Comparison of ENCODE assay signal across 16 cellular contexts in genomic region chr1:180227843-180228647, GRCh38. TPM values are rescaled to one million over a fixed set of nuclear protein-coding genes. Genes with fewer than 3 reads are reported as not detected.
DNase-seq lines count a peak whose midpoint lies in the region; ATAC-seq, FAIRE-seq and TF ChIP-seq lines count a peak whose summit lies in the region.
"Had no signal": no experiment of that assay in that cellular context is flagged by ENCODE, and none has a peak within 500 bp of the region (broad histone marks: within the 10 kb centered on the region; RNA-seq: fewer than 3 reads in every experiment).

No MANE protein-coding gene starts in this region.

- H3K27ac ChIP-seq in HUES48 (ENCODE audit: low read depth, low read length) (no peak overlapping the region), K562 (ENCODE audit: extremely low read depth, low read depth, low read length) (no peak overlapping the region), neural progenitor cell (no peak overlapping the region), stomach (no peak overlapping the region)
- H3K27ac ChIP-seq: ovary, SK-N-MC, spleen, thyroid gland had no signal

- H3K79me2 ChIP-seq in K562 (ENCODE audit: control insufficient read depth, insufficient read depth, low read length) (no peaks in the 10 kb centered on the region), neural progenitor cell (ENCODE audit: low read depth) (no peaks in the 10 kb centered on the region)

- POLR2A ChIA-PET in activated CD4-positive, alpha-beta T cell treated with anti-CD3 and anti-CD28 coated beads, Interleukin-2, amount 10 ng/mL, durations not matched to agents 7 days and 5 days (lab: Charles Lee), result no interaction called here
- POLR2A ChIA-PET in K562 (lab: Yijun Ruan, JAX), result interaction anchor here (0.6 kb wide), 1 partner anchor 728 kb away, joined by 5 read pairs; no protein-coding TSS in a partner anchor

- H2AFZ ChIP-seq in K562 (ENCODE audit: low read depth, low read length) (no peak overlapping the region), neural progenitor cell (replicated peaks) (no peak overlapping the region)

- H3K36me3 Mint-ChIP-seq in activated CD4-positive, alpha-beta T cell treated with anti-CD3 and anti-CD28 coated beads, Interleukin-2, amount 10 ng/mL, durations not matched to agents 7 days and 5 days (ENCODE audit: low read depth), result no peaks in the 10 kb centered on the region
- H3K36me3 Mint-ChIP-seq in neural progenitor cell, result no peaks in the 10 kb centered on the region

- intact Hi-C loops in K562 (cut with micrococcal nuclease), result no loop called here
- intact Hi-C loops in stomach (cut with DNase I; ENCODE audit: low total_unique reads), result no loop called here

- in situ Hi-C loops in K562 (cut with MboI), result no loop called here

- no peak for DNase-seq in activated CD4-positive, alpha-beta T cell treated with anti-CD3 and anti-CD28 coated beads, Interleukin-2, amount 10 ng/mL, durations not matched to agents 7 days and 5 days
- DNase-seq in activated CD4-positive, alpha-beta T cell treated with anti-CD3 and anti-CD28 coated beads for 4 hours, result no peak
- DNase-seq in K562 (ENCODE audit: extremely low read depth in 1 of 4, low spot score in 3 of 4) (no peak), neural progenitor cell (ENCODE audit: low spot score) (no peak), stomach (no peak), A172 (ENCODE audit: low spot score) (no peak), GM20000 (ENCODE audit: low spot score) (no peak)
- DNase-seq: activated naive CD4-positive, alpha-beta T cell; DND-41; NCI-H1092; ovary; spleen; thyroid gland had no signal

- ATAC-seq in K562, result no peak

- FAIRE-seq in K562 (lab: Jason Lieb, UNC), result peak; percentile 65

- TF ChIP-seq EP300 in K562 (IDR thresholded peaks at IDR 0.05; ENCODE audit: low read length), result no peak
- no peak for TF ChIP-seq EP300 in stomach (IDR thresholded peaks at IDR 0.05)

- no peak for TF ChIP-seq RAD21 in K562 (CRISPR knock-in tag; conservative IDR thresholded peaks at IDR 0.05 in 1 of 2, IDR thresholded peaks at IDR 0.05 in 1 of 2)

- no peaks in the 10 kb centered on the region; the same call in 1 of the 2 replicates for H3K9me3 ChIP-seq in HUES48 (ENCODE audit: control insufficient read depth, insufficient read depth, low read length)
- no peaks in the 10 kb centered on the region for H3K9me3 ChIP-seq in K562 (replicated peaks; ENCODE audit: control insufficient read depth, insufficient read depth, low read depth, low read length)
- H3K9me3 ChIP-seq in neural progenitor cell (ENCODE audit: low read depth), result no peaks in the 10 kb centered on the region
- no peaks in the 10 kb centered on the region for H3K9me3 ChIP-seq in stomach
- H3K9me3 ChIP-seq: ovary, spleen, thyroid gland had no signal

- H3K36me3 ChIP-seq in HUES48 (ENCODE audit: control insufficient read depth, insufficient read depth, low read length) (no peaks in the 10 kb centered on the region), K562 (ENCODE audit: control insufficient read depth, insufficient read depth, low read length) (no peaks in the 10 kb centered on the region), neural progenitor cell (no peaks in the 10 kb centered on the region), stomach (no peaks in the 10 kb centered on the region)
- H3K36me3 ChIP-seq: ovary, spleen, thyroid gland had no signal

- no TSS peak for BruUV-seq in K562 (replicated peaks; lab: Mats Ljungman, UMichigan)

- H3K9ac ChIP-seq in HUES48 (ENCODE audit: low read depth, low read length) (no peak overlapping the region), K562 (ENCODE audit: insufficient read depth in 1 of 2, low read depth in 2 of 2, low read length in 2 of 2) (no peak overlapping the region), neural progenitor cell (no peak overlapping the region)

- H3K4me3 ChIP-seq in HUES48 (ENCODE audit: low read depth, low read length), result 0 out of 2 replicates have a peak overlapping the region, but pooled peaks have one; percentile 64
- no peak overlapping the region for H3K4me3 ChIP-seq in K562
- no peak overlapping the region for H3K4me3 ChIP-seq in neural progenitor cell
- H3K4me3 ChIP-seq in stomach, result no peak overlapping the region
- H3K4me3 ChIP-seq: ovary, SK-N-MC had no signal

- H3K4me1 ChIP-seq in HUES48 (ENCODE audit: control insufficient read depth, insufficient read depth, low read length) (peaks cover 22% of the 10 kb centered on the region), K562 (replicated peaks in 1 of 2; ENCODE audit: control insufficient read depth in 2 of 2, insufficient read depth in 2 of 2, low read length in 2 of 2) (peaks cover 0 to 29% of the 10 kb centered on the region in 2 experiments; a peak in 3 of 5 replicates), neural progenitor cell (peaks cover 18% of the 10 kb centered on the region), stomach (peaks cover 29 to 40% (median 37%) of the 10 kb centered on the region in 4 donors)

- no peak overlapping the region for H3K4me2 ChIP-seq in K562 (ENCODE audit: insufficient read depth, low read length)
- H3K4me2 ChIP-seq in neural progenitor cell, result no peak overlapping the region

- peaks cover 16% of the 10 kb centered on the region for H3K4me1 Mint-ChIP-seq in activated CD4-positive, alpha-beta T cell treated with anti-CD3 and anti-CD28 coated beads, Interleukin-2, amount 10 ng/mL, durations not matched to agents 7 days and 5 days
- H3K4me1 Mint-ChIP-seq in neural progenitor cell, result peaks cover 9% of the 10 kb centered on the region

- peaks cover 12% of the 10 kb centered on the region; the same call in 1 of the 2 replicates for H4K20me1 ChIP-seq in K562 (replicated peaks; ENCODE audit: control insufficient read depth, insufficient read depth, low read length)
- H4K20me1 ChIP-seq in neural progenitor cell (ENCODE audit: low read depth), result peaks cover 42% of the 10 kb centered on the region

- TF ChIP-seq CTCF in K562 (IDR thresholded peaks at IDR 0.05 in 2 of 3, conservative IDR thresholded peaks at IDR 0.05 in 1 of 3; ENCODE audit: insufficient read depth in 2 of 3, low read depth in 1 of 3, low read length in 3 of 3), result no peak
- TF ChIP-seq CTCF in neural progenitor cell (IDR thresholded peaks at IDR 0.05), result no peak
- TF ChIP-seq CTCF in stomach (IDR thresholded peaks at IDR 0.05), result no peak
- no peak for TF ChIP-seq CTCF in GM20000 (IDR thresholded peaks at IDR 0.05; ENCODE audit: extremely low read depth, missing control alignments)

- WGBS in K562 (ENCODE audit: insufficient coverage, low coverage, missing lambda C conversion rate), result 27% methylated on average over 17 of the region's 17 CpGs
- WGBS in stomach, 5 donors, result 14 to 25% (median 22%) methylated on average over 17 of the region's 17 CpGs

- peaks cover 40% of the 10 kb centered on the region for H3F3A ChIP-seq in neural progenitor cell (ENCODE audit: low read depth)

- no peak overlapping the region for H3K27ac Mint-ChIP-seq in activated CD4-positive, alpha-beta T cell treated with anti-CD3 and anti-CD28 coated beads, Interleukin-2, amount 10 ng/mL, durations not matched to agents 7 days and 5 days
- no peak overlapping the region for H3K27ac Mint-ChIP-seq in neural progenitor cell

- CTCF ChIA-PET in activated CD4-positive, alpha-beta T cell treated with anti-CD3 and anti-CD28 coated beads, Interleukin-2, amount 10 ng/mL, durations not matched to agents 7 days and 5 days (lab: Charles Lee), result interaction anchor here (0.7 kb wide), 1 partner anchor 13 kb away, joined by 3 read pairs; no protein-coding TSS in a partner anchor
- CTCF ChIA-PET in K562 (lab: Yijun Ruan, JAX; ENCODE audit: low intra/inter-chr PET ratio), result no interaction called here

- no peaks in the 10 kb centered on the region for H3K9me3 Mint-ChIP-seq in activated CD4-positive, alpha-beta T cell treated with anti-CD3 and anti-CD28 coated beads, Interleukin-2, amount 10 ng/mL, durations not matched to agents 7 days and 5 days
- H3K9me3 Mint-ChIP-seq in neural progenitor cell, result peaks cover 3% of the 10 kb centered on the region

- TF ChIP-seq POLR2A in K562 (conservative IDR thresholded peaks at IDR 0.05) (no peak), stomach (IDR thresholded peaks at IDR 0.05) (no peak)

- peak overlapping the region; percentile 62 for H3K4me3 Mint-ChIP-seq in activated CD4-positive, alpha-beta T cell treated with anti-CD3 and anti-CD28 coated beads, Interleukin-2, amount 10 ng/mL, durations not matched to agents 7 days and 5 days
- peak overlapping the region; percentile 81 for H3K4me3 Mint-ChIP-seq in neural progenitor cell

- H3K27me3 ChIP-seq in HUES48 (ENCODE audit: control insufficient read depth, insufficient read depth, low read length) (peaks cover 78% of the 10 kb centered on the region), K562 (ENCODE audit: control insufficient read depth in 2 of 2, insufficient read depth in 2 of 2, low read length in 2 of 2) (peaks cover 72 to 74% of the 10 kb centered on the region in 2 experiments), neural progenitor cell (peaks cover 100% of the 10 kb centered on the region), stomach (peaks cover 34 to 100% (median 75%) of the 10 kb centered on the region in 3 donors)
- H3K27me3 ChIP-seq: ovary had no signal

- H3K27me3 Mint-ChIP-seq in activated CD4-positive, alpha-beta T cell treated with anti-CD3 and anti-CD28 coated beads, Interleukin-2, amount 10 ng/mL, durations not matched to agents 7 days and 5 days, result peaks cover 76% of the 10 kb centered on the region
- peaks cover 68% of the 10 kb centered on the region for H3K27me3 Mint-ChIP-seq in neural progenitor cell (ENCODE audit: insufficient read depth, low read depth)

- no peaks in the 10 kb centered on the region for H3K9me1 ChIP-seq in K562 (ENCODE audit: control insufficient read depth, insufficient read depth, low read length)

RNA-seq across cellular contexts. Expression of gene LHX4, which starts 2.0 kb away (rescaled TPM):
- not detected for total RNA-seq in activated CD4-positive, alpha-beta T cell treated with anti-CD3 and anti-CD28 coated beads, Interleukin-2, amount 10 ng/mL, durations not matched to agents 7 days and 5 days
- total RNA-seq in K562 (2011; cell fraction: chromatin; rRNA removed; ENCODE audit: low replicate concordance), result 0.12 TPM in 1 of 2 replicates, not detected in the other
- total RNA-seq in K562 (2011; cell fraction: nucleolus; rRNA removed), result not detected in 2 replicates
- 0.15 TPM in 1 of 2 replicates, not detected in the other for total RNA-seq in K562 (2011; cell fraction: nucleoplasm; rRNA removed)
- not detected in 2 replicates for total RNA-seq in K562 (2014; rRNA removed)
- total RNA-seq in K562 (2014; rRNA removed; fragmentation: Illumina TruSeq; extraction: Trizol), result 0.03 and 0.04 TPM in 2 replicates
- not detected in 2 replicates for total RNA-seq in K562 (2015; rRNA removed; fragmentation: Illumina TruSeq; extraction: Trizol)
- total RNA-seq in K562 (2021), result not detected in 2 replicates
- polyA plus RNA-seq in K562 (2011; rRNA removed), result 0.01 and 0.03 TPM in 2 replicates
- polyA plus RNA-seq in K562 (2011; cell fraction: cytosol; rRNA removed), result 0.01 TPM in 2 replicates
- 0.01 and 0.04 TPM in 2 replicates for polyA plus RNA-seq in K562 (2011; cell fraction: nucleus; rRNA removed)
- 1.1 and 1.6 TPM in 2 replicates for polyA plus RNA-seq in K562 (2012)
- not detected in 2 replicates for polyA plus RNA-seq in K562 (2014; fragmentation: Illumina TruSeq; extraction: Trizol)
- under 1 TPM; 0.10 to 0.11 TPM for polyA plus RNA-seq in K562 (2014; fragmentation: Nextera tagmentation; extraction: Ambion mirVana)
- polyA plus RNA-seq in K562 (2014; rRNA removed), result not detected in 2 replicates
- not detected in 2 replicates for polyA minus RNA-seq in K562 (2011; rRNA and poly(A)+ RNA removed)
- not detected in 2 replicates for polyA minus RNA-seq in K562 (2011; cell fraction: cytosol; rRNA and poly(A)+ RNA removed)
- polyA minus RNA-seq in K562 (2011; cell fraction: nucleus; rRNA and poly(A)+ RNA removed), result 0.11 TPM in 1 of 2 replicates, not detected in the other
- total RNA-seq in neural progenitor cell (ENCODE audit: low replicate concordance), result 0.06 TPM in 1 of 2 replicates, not detected in the other
- total RNA-seq in stomach, result under 1 TPM in 1 of 5 donors, not detected in 4; 0.18 TPM
- under 1 TPM in 1 of 3 donors, not detected in 2; 0.03 TPM for polyA plus RNA-seq in stomach
- 0.31 and 0.34 TPM in 2 replicates for total RNA-seq in A172 (2014; rRNA removed; shearing (Covaris generic))
- total RNA-seq: lung microvascular endothelial cell, ovary, thyroid gland had no signal
